Comparison of ENCODE assay signal across 19 cellular contexts in genomic region chr5:177010150-177010549, GRCh38. TPM values are rescaled to one million over a fixed set of nuclear protein-coding genes. Genes with fewer than 3 reads are reported as not detected.
DNase-seq lines count a peak whose midpoint lies in the region; ATAC-seq, FAIRE-seq and TF ChIP-seq lines count a peak whose summit lies in the region.
"Had no signal": no experiment of that assay in that cellular context is flagged by ENCODE, and none has a peak within 500 bp of the region (broad histone marks: within the 10 kb centered on the region; RNA-seq: fewer than 3 reads in every experiment).

No MANE protein-coding gene starts in this region.

- TF ChIP-seq CTCF in A549 (IDR thresholded peaks at IDR 0.05): no peak
- no peak for TF ChIP-seq CTCF in IMR-90 (conservative IDR thresholded peaks at IDR 0.05; ENCODE audit: low read depth, low read length)
- no peak for TF ChIP-seq CTCF in H1 (IDR thresholded peaks at IDR 0.05; ENCODE audit: control extremely low read depth in 1 of 3, insufficient read depth in 1 of 3, low read depth in 1 of 3, low read length in 3 of 3)

- no peak overlapping the region for H4K5ac ChIP-seq in IMR-90 (ENCODE audit: low read depth, low read length)
- H4K5ac ChIP-seq in H1 (ENCODE audit: insufficient read length, low read depth, low read length): no peak overlapping the region

- H2BK20ac ChIP-seq in IMR-90 (ENCODE audit: low read depth, low read length) (no peak overlapping the region), H1 (ENCODE audit: low read length) (no peak overlapping the region)

- H2AFZ ChIP-seq in IMR-90 (replicated peaks; ENCODE audit: low read length, poor library complexity) (no peak overlapping the region), H1 (ENCODE audit: low read length) (no peak overlapping the region)

- H4K8ac ChIP-seq in IMR-90 (ENCODE audit: low read depth in 2 of 2, low read length in 2 of 2) (no peak overlapping the region), H1 (ENCODE audit: extremely low read depth, insufficient read depth, low read length) (no peak overlapping the region)

- DNase-seq in A549 (ENCODE audit: low read depth in 1 of 2, low spot score in 1 of 2) (no peak), IMR-90 (no peak), H1 (ENCODE audit: low read depth in 1 of 2, low spot score in 2 of 2) (no peak), NCI-H1105 treated with DMSO at 0.1 percent for 48 hours (lab: John Stamatoyannopoulos, UW) (no peak), activated gamma-delta T cell treated with Interleukin-2 at 50 U/mL for 16 hours (no peak)
- DNase-seq: 8988T; AML-193; Caco-2; Calu3; CD4-positive, alpha-beta T cell; CD8-positive, alpha-beta T cell; DMS79 treated with DMSO at 0.1 percent for 48 hours; GF-D8 had no signal

- H2AK9ac ChIP-seq in IMR-90 (replicated peaks; ENCODE audit: low read depth, low read length, poor library complexity): no peak overlapping the region

- H3K18ac ChIP-seq in IMR-90 (ENCODE audit: low read depth, low read length): no peak overlapping the region
- H3K18ac ChIP-seq in H1 (ENCODE audit: extremely low read depth, low read length): no peak overlapping the region

- H3K9ac ChIP-seq in IMR-90 (ENCODE audit: low read depth, low read length) (no peak overlapping the region), H1 (replicated peaks in 1 of 4; ENCODE audit: extremely low read depth in 1 of 4, low read depth in 3 of 4, low read length in 3 of 4) (no peak overlapping the region)
- H3K9ac ChIP-seq: BLaER1 treated with 17β-estradiol and CSF1 and Interleukin-3, amounts not matched to agents 10 nM and 100 nM had no signal

- dilution Hi-C loops in IMR-90 (cut with HindIII; ENCODE audit: low sequenced_read_pairs, unreplicated experiment): no loop called here

- no peaks in the 10 kb centered on the region for H3K9me1 ChIP-seq in IMR-90 (ENCODE audit: insufficient read depth, low read length)

- FAIRE-seq in A549 (lab: Jason Lieb, UNC): no peak
- no peak for FAIRE-seq in H1 (lab: Jason Lieb, UNC)
- FAIRE-seq: A204.1, D721Med, G401.6, GM12891 had no signal

- intact Hi-C loops in IMR-90 (cut with micrococcal nuclease): no loop called here

- H2AK5ac ChIP-seq in IMR-90 (ENCODE audit: low read depth, low read length): no peak overlapping the region
- H2AK5ac ChIP-seq in H1 (ENCODE audit: low read depth, low read length): no peak overlapping the region

- CTCF ChIA-PET in A549 (lab: Yijun Ruan, JAX): interaction anchor here (0.7 to 1.3 kb wide), 3 partner anchors 61 to 185 kb away, joined by 3 read pairs; no protein-coding TSS in a partner anchor
- CTCF ChIA-PET in IMR-90 (lab: Yijun Ruan, JAX): no interaction called here
- CTCF ChIA-PET in H1 (lab: Charles Lee; ENCODE audit: partially characterized antibody): interaction anchor here (0.6 to 1.3 kb wide), 3 partner anchors 12 to 280 kb away, joined by 3 to 4 read pairs (median 3); partner anchors contain the start of gene ZNF346

- H4K91ac ChIP-seq in IMR-90 (ENCODE audit: insufficient read depth, low read depth, low read length) (no peak overlapping the region), H1 (replicated peaks; ENCODE audit: insufficient read length, low read length) (no peak overlapping the region)

- H3K56ac ChIP-seq in IMR-90 (ENCODE audit: extremely low read depth, insufficient read depth, low read length) (no peak overlapping the region), H1 (replicated peaks; ENCODE audit: insufficient read length, low read depth, low read length) (no peak overlapping the region)

- H3K4ac ChIP-seq in IMR-90 (ENCODE audit: low read depth, low read length): no peak overlapping the region
- H3K4ac ChIP-seq in H1 (replicated peaks; ENCODE audit: insufficient read length, low read depth, low read length): no peak overlapping the region

- H2BK15ac ChIP-seq in IMR-90 (ENCODE audit: low read depth, low read length): no peak overlapping the region
- no peak overlapping the region for H2BK15ac ChIP-seq in H1 (ENCODE audit: low read length)

- TF ChIP-seq RAD21 in A549 (conservative IDR thresholded peaks at IDR 0.05 in 1 of 2, IDR thresholded peaks at IDR 0.05 in 1 of 2) (no peak), IMR-90 (IDR thresholded peaks at IDR 0.05; ENCODE audit: low read length) (no peak), H1 (IDR thresholded peaks at IDR 0.05 in 1 of 2, conservative IDR thresholded peaks at IDR 0.05 in 1 of 2; ENCODE audit: low read depth in 2 of 2, low read length in 2 of 2) (no peak)

- H3K79me1 ChIP-seq in IMR-90 (ENCODE audit: low read depth in 1 of 2, low read length in 2 of 2) (peaks cover 0 to 15% of the 10 kb centered on the region in 2 experiments; a peak in 2 of 4 replicates), H1 (ENCODE audit: low read depth, low read length) (no peaks in the 10 kb centered on the region)

- H3K14ac ChIP-seq in IMR-90 (replicated peaks; ENCODE audit: low read depth, low read length): no peak overlapping the region
- H3K14ac ChIP-seq in H1 (ENCODE audit: insufficient read length): no peak overlapping the region

- H2BK120ac ChIP-seq in IMR-90 (ENCODE audit: low read depth, low read length) (no peak overlapping the region), H1 (replicated peaks; ENCODE audit: low read depth, low read length) (no peak overlapping the region)

- TF ChIP-seq POLR2A in A549 (IDR thresholded peaks at IDR 0.05; ENCODE audit: low read length): no peak
- TF ChIP-seq POLR2A in IMR-90 (IDR thresholded peaks at IDR 0.05; ENCODE audit: low read depth, low read length): no peak
- TF ChIP-seq POLR2A in H1 (IDR thresholded peaks at IDR 0.05; ENCODE audit: control extremely low read depth in 1 of 2, low read depth in 2 of 2, low read length in 2 of 2): no peak

- no peaks in the 10 kb centered on the region for H3K9me3 ChIP-seq in A549
- H3K9me3 ChIP-seq in IMR-90 (ENCODE audit: control insufficient read depth, insufficient read depth, low read length): no peaks in the 10 kb centered on the region
- H3K9me3 ChIP-seq in H1 (ENCODE audit: insufficient read depth in 2 of 2, low read depth in 1 of 2, low read length in 1 of 2): no peaks in the 10 kb centered on the region
- H3K9me3 ChIP-seq: Caco-2 had no signal

- ATAC-seq in A549: no peak
- ATAC-seq in IMR-90 (ENCODE audit: low read depth): no peak
- ATAC-seq: CD8-positive, alpha-beta T cell had no signal

- H3K23ac ChIP-seq in IMR-90 (ENCODE audit: low read depth, low read length) (no peak overlapping the region), H1 (ENCODE audit: insufficient read length) (no peak overlapping the region)

- POLR2A ChIA-PET in A549 (lab: Yijun Ruan, JAX) (no interaction called here), IMR-90 (lab: Charles Lee; ENCODE audit: unreplicated experiment) (no interaction called here), H1 (lab: Charles Lee; ENCODE audit: partially characterized antibody) (interaction anchor here (1.0 to 3.1 kb wide), 4 partner anchors 9 to 13 kb away, joined by 3 to 7 read pairs (median 4); no protein-coding TSS in a partner anchor)

- in situ Hi-C loops in IMR-90 (cut with MboI; ENCODE audit: low sequenced_read_pairs): no loop called here

- H3K36me3 ChIP-seq in IMR-90 (ENCODE audit: control insufficient read depth, insufficient read depth, low read length) (no peaks in the 10 kb centered on the region), H1 (ENCODE audit: control insufficient read depth in 2 of 4, insufficient read depth in 4 of 4, low read length in 3 of 4) (no peaks in the 10 kb centered on the region)

- H3K27ac ChIP-seq in A549 (no peak overlapping the region), IMR-90 (ENCODE audit: insufficient read depth, low read length) (no peak overlapping the region), H1 (ENCODE audit: low read depth, low read length) (no peak overlapping the region)
- H3K27ac ChIP-seq: BLaER1 treated with 17β-estradiol and CSF1 and Interleukin-3, amounts not matched to agents 10 nM and 100 nM; C4-2B had no signal

- BruUV-seq in IMR-90 (replicated peaks; lab: Mats Ljungman, UMichigan): no TSS peak

- no peak overlapping the region for H3K4me3 ChIP-seq in A549
- no peak overlapping the region for H3K4me3 ChIP-seq in IMR-90 (ENCODE audit: insufficient read depth, low read depth, low read length)
- H3K4me3 ChIP-seq in H1 (ENCODE audit: extremely low read depth in 1 of 4, insufficient read depth in 2 of 4, low read depth in 3 of 4, low read length in 4 of 4): no peak overlapping the region
- H3K4me3 ChIP-seq: BLaER1 treated with 17β-estradiol and CSF1 and Interleukin-3, amounts not matched to agents 10 nM and 100 nM had no signal

- H3K23me2 ChIP-seq in H1 (ENCODE audit: low read depth, low read length): 0 out of 2 replicates have a peak, but pooled peaks cover 2% of the 10 kb centered on the region

- H2BK12ac ChIP-seq in H1 (ENCODE audit: low read depth, low read length): no peak overlapping the region

- H3K27me3 ChIP-seq in IMR-90 (ENCODE audit: control insufficient read depth, insufficient read depth, low read length): no peaks in the 10 kb centered on the region
- H3K27me3 ChIP-seq in H1 (replicated peaks in 1 of 4; ENCODE audit: control insufficient read depth in 3 of 4, extremely low read depth in 1 of 4, insufficient read depth in 3 of 4, low read length in 3 of 4): no peaks in the 10 kb centered on the region
- H3K27me3 ChIP-seq: BLaER1 treated with 17β-estradiol and CSF1 and Interleukin-3, amounts not matched to agents 10 nM and 100 nM had no signal

- H3K4me2 ChIP-seq in A549 (no peak overlapping the region), IMR-90 (ENCODE audit: low read depth, low read length) (no peak overlapping the region), H1 (ENCODE audit: insufficient read depth in 1 of 2, low read depth in 2 of 2, low read length in 2 of 2) (no peak overlapping the region)
- H3K4me2 ChIP-seq: BLaER1 treated with 17β-estradiol and CSF1 and Interleukin-3, amounts not matched to agents 10 nM and 100 nM had no signal

- TF ChIP-seq EP300 in A549 (IDR thresholded peaks at IDR 0.05) (no peak), H1 (IDR thresholded peaks at IDR 0.05; ENCODE audit: borderline replicate concordance in 1 of 2, low read depth in 2 of 2, low read length in 2 of 2) (no peak)

- no peak overlapping the region for H2BK5ac ChIP-seq in IMR-90 (ENCODE audit: low read depth, low read length, poor library complexity, severe bottlenecking)
- H2BK5ac ChIP-seq in H1 (ENCODE audit: low read depth, low read length): no peak overlapping the region

- peaks cover 2 to 6% of the 10 kb centered on the region in 2 experiments for H3K79me2 ChIP-seq in H1 (ENCODE audit: control insufficient read depth in 1 of 2, insufficient read depth in 2 of 2, low read length in 2 of 2)

- H4K20me1 ChIP-seq in IMR-90 (ENCODE audit: insufficient read depth, low read length) (peaks cover 15% of the 10 kb centered on the region), H1 (replicated peaks in 1 of 2; ENCODE audit: control insufficient read depth in 1 of 2, insufficient read depth in 2 of 2, low read length in 2 of 2) (peaks cover 0 to 2% of the 10 kb centered on the region in 2 experiments)

- peaks cover 1% of the 10 kb centered on the region for H3K4me1 ChIP-seq in A549
- H3K4me1 ChIP-seq in IMR-90 (ENCODE audit: control insufficient read depth, insufficient read depth, low read length): peaks cover 10% of the 10 kb centered on the region
- peaks cover 0 to 3% (median 0%) of the 10 kb centered on the region in 4 experiments; a peak in 1 of 7 replicates for H3K4me1 ChIP-seq in H1 (replicated peaks in 1 of 4; ENCODE audit: control insufficient read depth in 3 of 4, insufficient read depth in 4 of 4, low read length in 3 of 4)

- 95% methylated on average over 4 of the region's 4 CpGs for WGBS in A549 (ENCODE audit: missing lambda C conversion rate)
- no CpG with 5 or more reads among the region's 4 CpGs for WGBS in IMR-90 (ENCODE audit: extremely low coverage in 2 of 2, insufficient read length in 1 of 2), 2 experiments
- WGBS in H1 (ENCODE audit: extremely low coverage in 1 of 2, insufficient coverage in 1 of 2, insufficient read length in 1 of 2, insufficient replicate concordance in 2 of 2, low coverage in 1 of 2, low lambda C conversion rate in 2 of 2, missing lambda C conversion rate in 1 of 2), 2 experiments: 88% methylated on average over 4 of the region's 4 CpGs; no CpG with 5 or more reads in 1 of the 2 experiments

RNA-seq across cellular contexts. Expression of gene UIMC1, which starts 3.6 kb away (rescaled TPM):
- 50.6 and 52.5 TPM in 2 replicates for polyA plus RNA-seq in A549 (2011; rRNA removed)
- polyA plus RNA-seq in A549 (2012; cell fraction: cytosol; rRNA removed): 18.2 and 19.8 TPM in 2 replicates
- 11.6 and 17.6 TPM in 2 replicates for polyA plus RNA-seq in A549 (2012; cell fraction: nucleus; rRNA removed)
- polyA plus RNA-seq in A549 (2017; fragmentation: RNase III; extraction: RNeasy Plus Mini Kit Qiagen cat#74134 plus additional on column Dnase treatment): 43.8 to 47.8 TPM (median 47.7 TPM) in 3 replicates
- 27.8 and 28.4 TPM in 2 replicates for polyA minus RNA-seq in A549 (2011; rRNA and poly(A)+ RNA removed)
- 23.1 and 27.6 TPM in 2 replicates for total RNA-seq in IMR-90 (2012; rRNA removed)
- 15.7 and 19.5 TPM in 2 replicates for polyA plus RNA-seq in IMR-90 (2012; rRNA removed)
- 4.3 and 9.8 TPM in 2 replicates for polyA plus RNA-seq in IMR-90 (2012; cell fraction: cytosol; rRNA removed)
- polyA plus RNA-seq in IMR-90 (2012; cell fraction: nucleus; rRNA removed; ENCODE audit: low replicate concordance): 5.1 and 39.3 TPM in 2 replicates
- total RNA-seq in H1 (2021; fragmentation: NEBNext Ultra II Directional; extraction: Animal tissue kit (Norgen Biotek cat#: 25700)): 43.0 and 43.7 TPM in 2 replicates
- 7.7 and 12.8 TPM in 2 replicates for polyA plus RNA-seq in H1 (2011; rRNA removed)
- polyA plus RNA-seq in H1 (2011; cell fraction: cytosol; rRNA removed): 19.8 TPM
- polyA plus RNA-seq in H1 (2011; cell fraction: nucleus; rRNA removed): 11.0 TPM
- 24.7 to 37.4 TPM (median 30.1 TPM) in 4 replicates for polyA plus RNA-seq in H1 (2012, experiment 1 of 2)
- polyA plus RNA-seq in H1 (2012, experiment 2 of 2): 2.7 TPM
- polyA plus RNA-seq in H1 (2013, experiment 1 of 2): 19.5 TPM
- polyA plus RNA-seq in H1 (2013, experiment 2 of 2): 19.7 TPM
- polyA minus RNA-seq in H1 (2011; rRNA and poly(A)+ RNA removed): 25.5 and 29.8 TPM in 2 replicates
- 18.1 TPM for polyA minus RNA-seq in H1 (2011; cell fraction: cytosol; rRNA and poly(A)+ RNA removed)
- polyA minus RNA-seq in H1 (2011; cell fraction: nucleus; rRNA and poly(A)+ RNA removed): 26.2 TPM

RNA-seq across cellular contexts. Expression of gene ZNF346, which starts 12.3 kb away (rescaled TPM):
- 14.1 and 14.9 TPM in 2 replicates for polyA plus RNA-seq in A549 (2011; rRNA removed)
- polyA plus RNA-seq in A549 (2012; cell fraction: cytosol; rRNA removed): 13.5 and 16.0 TPM in 2 replicates
- 16.3 and 19.4 TPM in 2 replicates for polyA plus RNA-seq in A549 (2012; cell fraction: nucleus; rRNA removed)
- 12.1 to 13.5 TPM (median 12.5 TPM) in 3 replicates for polyA plus RNA-seq in A549 (2017; fragmentation: RNase III; extraction: RNeasy Plus Mini Kit Qiagen cat#74134 plus additional on column Dnase treatment)
- polyA minus RNA-seq in A549 (2011; rRNA and poly(A)+ RNA removed): 21.9 and 22.1 TPM in 2 replicates
- 14.7 and 15.1 TPM in 2 replicates for total RNA-seq in IMR-90 (2012; rRNA removed)
- 15.7 and 17.0 TPM in 2 replicates for polyA plus RNA-seq in IMR-90 (2012; rRNA removed)
- 10.1 and 10.8 TPM in 2 replicates for polyA plus RNA-seq in IMR-90 (2012; cell fraction: cytosol; rRNA removed)
- polyA plus RNA-seq in IMR-90 (2012; cell fraction: nucleus; rRNA removed; ENCODE audit: low replicate concordance): 18.8 and 24.7 TPM in 2 replicates
- 19.9 and 20.2 TPM in 2 replicates for total RNA-seq in H1 (2021; fragmentation: NEBNext Ultra II Directional; extraction: Animal tissue kit (Norgen Biotek cat#: 25700))
- polyA plus RNA-seq in H1 (2011; rRNA removed): 20.8 and 20.9 TPM in 2 replicates
- 22.3 TPM for polyA plus RNA-seq in H1 (2011; cell fraction: cytosol; rRNA removed)
- 18.0 TPM for polyA plus RNA-seq in H1 (2011; cell fraction: nucleus; rRNA removed)
- 17.0 to 21.1 TPM (median 17.9 TPM) in 4 replicates for polyA plus RNA-seq in H1 (2012, experiment 1 of 2)
- 10.9 TPM for polyA plus RNA-seq in H1 (2012, experiment 2 of 2)
- polyA plus RNA-seq in H1 (2013, experiment 1 of 2): 11.0 TPM
- polyA plus RNA-seq in H1 (2013, experiment 2 of 2): 10.8 TPM
- 26.8 and 29.2 TPM in 2 replicates for polyA minus RNA-seq in H1 (2011; rRNA and poly(A)+ RNA removed)
- 14.6 TPM for polyA minus RNA-seq in H1 (2011; cell fraction: cytosol; rRNA and poly(A)+ RNA removed)
- 20.0 TPM for polyA minus RNA-seq in H1 (2011; cell fraction: nucleus; rRNA and poly(A)+ RNA removed)

Comparison
In these comparisons a context has a peak if more than half of its experiments do, and no peak if none do; other contexts are left out.
1. Of the 18 proteins assayed by ChIP-seq in both H1 and A549: peak only in H1: none; only in A549: none; in both: MAFK; in neither: 17.